Comparison of ENCODE assay signal across 1 cellular context in genomic region chr10:95266674-95267095, GRCh38.
TF ChIP-seq lines count a peak whose summit lies in the region.

No MANE protein-coding gene starts in this region.

TF ChIP-seq in HEK293, 187 proteins besides CTCF, POLR2A, EP300 and RAD21 (continued from another document and continues in another):
- TF ChIP-seq ATF2 (tag by site-specific recombination; IDR thresholded peaks at IDR 0.05; ENCODE audit: low read depth), result peak; percentile 94
- peak; percentile 59; the same call in 1 of the 2 replicates for TF ChIP-seq IKZF3 (tag by site-specific recombination; IDR thresholded peaks at IDR 0.05)
- no peak for TF ChIP-seq ZBTB48 (tag by site-specific recombination; IDR thresholded peaks at IDR 0.05)
- no peak for TF ChIP-seq ZBTB1 (tag by site-specific recombination; IDR thresholded peaks at IDR 0.05)
- TF ChIP-seq ZNF610 (tag by site-specific recombination; IDR thresholded peaks at IDR 0.05; ENCODE audit: borderline replicate concordance), result no peak
- TF ChIP-seq ZNF302 (tag by site-specific recombination; IDR thresholded peaks at IDR 0.05; ENCODE audit: low read depth), result no peak
- peak; percentile 55; the same call in 1 of the 2 replicates for TF ChIP-seq ZBTB20 (tag by site-specific recombination; IDR thresholded peaks at IDR 0.05)
- no peak for TF ChIP-seq GLI4 (tag by site-specific recombination; IDR thresholded peaks at IDR 0.05)
- TF ChIP-seq ZSCAN30 (tag by site-specific recombination; IDR thresholded peaks at IDR 0.05), result peak; percentile 56; the same call in 1 of the 2 replicates
- peak; percentile 64; the same call in 1 of the 2 replicates for TF ChIP-seq ZXDB (tag by site-specific recombination; IDR thresholded peaks at IDR 0.05)
- TF ChIP-seq SP7 (tag by site-specific recombination; IDR thresholded peaks at IDR 0.05), result peak; percentile 78
- TF ChIP-seq GLIS1 (tag by site-specific recombination; IDR thresholded peaks at IDR 0.05), result no peak
- no peak for TF ChIP-seq GLIS2 (tag by site-specific recombination; IDR thresholded peaks at IDR 0.05)
- TF ChIP-seq ZNF510 (tag by site-specific recombination; IDR thresholded peaks at IDR 0.05; ENCODE audit: insufficient replicate concordance), result no peak
- TF ChIP-seq ZNF639 (tag by site-specific recombination; IDR thresholded peaks at IDR 0.05), result peak; percentile 60; the same call in 1 of the 2 replicates
- peak; percentile 87 for TF ChIP-seq INSM2 (tag by site-specific recombination; IDR thresholded peaks at IDR 0.05)
- TF ChIP-seq REST (tag by site-specific recombination; IDR thresholded peaks at IDR 0.05), result no peak
- peak; percentile 79; the same call in 1 of the 2 replicates for TF ChIP-seq ZNF843 (tag by site-specific recombination; IDR thresholded peaks at IDR 0.05)
- peak; percentile 79 for TF ChIP-seq ZEB2 (tag by site-specific recombination; IDR thresholded peaks at IDR 0.05)
- no peak for TF ChIP-seq ZNF585B (tag by site-specific recombination; IDR thresholded peaks at IDR 0.05)
- peak; percentile 77 for TF ChIP-seq ZNF366 (tag by site-specific recombination; conservative IDR thresholded peaks at IDR 0.05)
- TF ChIP-seq ZNF768 (tag by site-specific recombination; IDR thresholded peaks at IDR 0.05), result no peak
- TF ChIP-seq ZNF518A (tag by site-specific recombination; conservative IDR thresholded peaks at IDR 0.05; ENCODE audit: low read depth), result 0 out of 2 replicates have a peak, but pooled peaks have one; percentile 22
- TF ChIP-seq ZNF707 (tag by site-specific recombination; IDR thresholded peaks at IDR 0.05), result no peak
- no peak for TF ChIP-seq ZNF169 (tag by site-specific recombination; IDR thresholded peaks at IDR 0.05)
- 0 out of 2 replicates have a peak, but pooled peaks have one; percentile 18 for TF ChIP-seq ZNF2 (tag by site-specific recombination; IDR thresholded peaks at IDR 0.05)
- no peak for TF ChIP-seq ZNF24 (tag by site-specific recombination; IDR thresholded peaks at IDR 0.05)
- TF ChIP-seq ZNF521 (tag by site-specific recombination; IDR thresholded peaks at IDR 0.05), result no peak
- no peak for TF ChIP-seq WT1 (tag by site-specific recombination; IDR thresholded peaks at IDR 0.05)
- no peak for TF ChIP-seq ZNF132 (tag by site-specific recombination; IDR thresholded peaks at IDR 0.05; ENCODE audit: borderline replicate concordance)
- no peak for TF ChIP-seq SCRT1 (tag by site-specific recombination; IDR thresholded peaks at IDR 0.05; ENCODE audit: borderline replicate concordance)
- TF ChIP-seq AEBP2 (tag by site-specific recombination; IDR thresholded peaks at IDR 0.05; ENCODE audit: borderline replicate concordance), result no peak
- TF ChIP-seq PRDM4 (tag by site-specific recombination; IDR thresholded peaks at IDR 0.05), result peak; percentile 26; the same call in 1 of the 2 replicates
- no peak for TF ChIP-seq ZNF426 (tag by site-specific recombination; IDR thresholded peaks at IDR 0.05)
- TF ChIP-seq ZFP37 (tag by site-specific recombination; IDR thresholded peaks at IDR 0.05), result no peak
- no peak for TF ChIP-seq ZNF561 (tag by site-specific recombination; IDR thresholded peaks at IDR 0.05; ENCODE audit: borderline replicate concordance)
- no peak for TF ChIP-seq ZNF23 (tag by site-specific recombination; IDR thresholded peaks at IDR 0.05; ENCODE audit: borderline replicate concordance)
- no peak for TF ChIP-seq TSHZ1 (tag by site-specific recombination; IDR thresholded peaks at IDR 0.05; ENCODE audit: borderline replicate concordance)
- TF ChIP-seq ZNF626 (tag by site-specific recombination; IDR thresholded peaks at IDR 0.05), result no peak
- peak; percentile 46; the same call in 1 of the 2 replicates for TF ChIP-seq ZNF660 (tag by site-specific recombination; IDR thresholded peaks at IDR 0.05)
